In the genomic region with DNA sequence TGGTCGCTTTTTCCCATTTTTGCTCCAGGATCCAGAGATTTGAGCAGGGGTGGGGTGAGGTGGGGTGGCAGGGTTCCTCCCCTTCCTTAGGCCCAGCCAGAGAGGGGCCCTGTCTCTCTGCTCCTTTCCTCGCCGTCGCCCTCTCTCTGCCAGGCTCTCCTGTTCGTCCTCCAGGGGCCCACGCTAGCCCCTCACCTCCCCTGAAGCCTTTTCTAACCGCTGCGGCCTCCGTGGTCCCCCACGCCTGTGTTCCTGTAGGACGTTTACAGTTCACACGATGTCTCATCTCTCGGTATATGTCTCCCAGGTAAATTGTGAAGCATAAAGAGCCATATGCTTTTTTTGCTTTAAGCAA, we compare ENCODE assay signal across 7 cellular contexts.
DNase-seq lines count a peak whose midpoint lies in the region; ATAC-seq and FAIRE-seq lines count a peak whose summit lies in the region.

No MANE protein-coding gene starts in this region.

- H3K27me3 ChIP-seq in iPS-20b (ENCODE audit: insufficient read depth, low read length): no peaks in the 10 kb centered on the region; the same call in 1 of the 2 replicates

- H3K27ac Mint-ChIP-seq in stimulated activated naive CD8-positive, alpha-beta T cell treated with anti-CD3 and anti-CD28 coated beads, Interleukin-15, amount 100 ng/mL, for 72 hours: peak overlapping the region in 1 of 2 donors; percentile 93

- H3K9me3 Mint-ChIP-seq in stimulated activated naive CD8-positive, alpha-beta T cell treated with anti-CD3 and anti-CD28 coated beads, Interleukin-15, amount 100 ng/mL, for 72 hours: no peaks in the 10 kb centered on the region

- peaks cover 40% of the 10 kb centered on the region for H3K4me1 ChIP-seq in iPS-20b (ENCODE audit: insufficient read depth, low read length)

- H3K27ac ChIP-seq in SK-N-MC (peak overlapping the region; percentile 63), iPS-20b (ENCODE audit: low read length) (no peak overlapping the region)

- H3K9ac ChIP-seq in SK-N-MC (ENCODE audit: insufficient read length) (peak overlapping the region; percentile 62), iPS-20b (ENCODE audit: low read depth, low read length) (peak overlapping the region; percentile 78; the same call in 1 of the 2 replicates)

- DNase-seq in SK-N-MC (ENCODE audit: low read depth, low spot score): no peak
- no peak for DNase-seq in stimulated activated naive CD8-positive, alpha-beta T cell treated with anti-CD3 and anti-CD28 coated beads, Interleukin-15, amount 100 ng/mL, for 72 hours
- DNase-seq in urothelium cell line (ENCODE audit: low spot score): no peak
- DNase-seq in NCI-H526 (lab: John Stamatoyannopoulos, UW): no peak
- no peak for DNase-seq in germinal center (ENCODE audit: low spot score)

- peaks cover 74% of the 10 kb centered on the region for H3K27me3 Mint-ChIP-seq in stimulated activated naive CD8-positive, alpha-beta T cell treated with anti-CD3 and anti-CD28 coated beads, Interleukin-15, amount 100 ng/mL, for 72 hours

- H3K4me3 ChIP-seq in SK-N-MC (peak overlapping the region; percentile 71), iPS-20b (ENCODE audit: low read length) (peak overlapping the region; percentile 58; the same call in 1 of the 2 replicates)

- H3K4me1 Mint-ChIP-seq in stimulated activated naive CD8-positive, alpha-beta T cell treated with anti-CD3 and anti-CD28 coated beads, Interleukin-15, amount 100 ng/mL, for 72 hours: peaks cover 25% of the 10 kb centered on the region

- H3K4me3 Mint-ChIP-seq in stimulated activated naive CD8-positive, alpha-beta T cell treated with anti-CD3 and anti-CD28 coated beads, Interleukin-15, amount 100 ng/mL, for 72 hours: peak overlapping the region; percentile 84 to 90

- FAIRE-seq in urothelium cell line (lab: Jason Lieb, UNC): no peak

- no peaks in the 10 kb centered on the region for H3K36me3 ChIP-seq in SK-N-MC (ENCODE audit: insufficient read depth, low read length)
- no peaks in the 10 kb centered on the region for H3K36me3 ChIP-seq in iPS-20b (ENCODE audit: insufficient read depth, low read depth, low read length)

- peak; percentile 9 for ATAC-seq in GM21528 (IDR thresholded peaks at IDR 0.05; ENCODE audit: low FRiP score, unreplicated experiment)
- peak; percentile 54 for ATAC-seq in stimulated activated naive CD8-positive, alpha-beta T cell treated with anti-CD3 and anti-CD28 coated beads, Interleukin-15, amount 100 ng/mL, for 72 hours

- no peaks in the 10 kb centered on the region for H3K9me3 ChIP-seq in SK-N-MC (ENCODE audit: low read depth, low read length)
- H3K9me3 ChIP-seq in iPS-20b (ENCODE audit: insufficient read depth, low read depth, low read length): no peaks in the 10 kb centered on the region
